Comparison of ENCODE assay signal across 8 cellular contexts in the genomic region with DNA sequence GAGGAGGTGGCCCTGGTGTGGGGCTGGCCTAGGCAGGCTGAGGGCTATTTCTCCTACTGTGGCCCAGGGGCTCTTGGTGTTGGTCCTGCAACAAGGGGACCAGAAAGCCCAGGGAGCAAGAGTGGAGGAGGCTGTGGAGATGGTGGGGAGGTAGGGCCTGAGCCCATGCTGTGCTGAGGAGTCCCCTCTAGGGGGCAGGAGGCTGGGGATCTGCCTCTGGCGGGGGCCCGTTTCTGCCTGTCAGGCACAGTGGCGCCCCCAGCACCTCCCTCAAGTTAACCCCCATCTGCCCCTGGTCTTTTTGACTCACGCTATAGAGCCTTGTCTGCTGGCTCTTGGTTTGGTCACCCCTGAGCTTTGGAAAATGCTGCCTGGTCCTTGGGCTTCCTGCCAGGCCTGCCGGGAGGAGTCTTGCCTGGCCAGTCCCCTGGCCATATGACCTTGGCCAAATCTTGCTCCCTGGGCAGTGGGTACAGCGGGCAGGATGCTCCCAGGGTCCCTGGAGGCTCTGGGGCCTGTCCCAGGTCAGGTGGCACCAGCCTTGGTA. TPM values are rescaled to one million over a fixed set of nuclear protein-coding genes. Genes with fewer than 3 reads are reported as not detected.
A peak's percentile ranks its signal among the peaks of the same experiment; 100 is the strongest.
DNase-seq lines count a peak whose midpoint lies in the region; ATAC-seq and TF ChIP-seq lines count a peak whose summit lies in the region.

No MANE protein-coding gene starts in this region.

- H3K4me3 Mint-ChIP-seq in chondrocyte (ENCODE audit: unreplicated experiment) (peak overlapping the region; percentile 16), progenitor cell of endocrine pancreas (ENCODE audit: low read depth) (no peak overlapping the region)

- no peaks in the 10 kb centered on the region for H3K9me3 Mint-ChIP-seq in chondrocyte (ENCODE audit: low read depth)
- H3K9me3 Mint-ChIP-seq in progenitor cell of endocrine pancreas (ENCODE audit: low read depth), result no peaks in the 10 kb centered on the region

- DNase-seq in GM12864 (ENCODE audit: low read depth) (no peak), MV-4-11 (lab: John Stamatoyannopoulos, UW) (peak; percentile 28), chondrocyte (ENCODE audit: low spot score) (no peak), progenitor cell of endocrine pancreas (ENCODE audit: low spot score, unreplicated experiment) (no peak), NCI-H128 (lab: John Stamatoyannopoulos, UW; ENCODE audit: unreplicated experiment) (no peak), NK-92 (lab: John Stamatoyannopoulos, UW; ENCODE audit: unreplicated experiment) (no peak)

- ATAC-seq in HG03565 (IDR thresholded peaks at IDR 0.05; ENCODE audit: unreplicated experiment) (no peak), HG03460 (IDR thresholded peaks at IDR 0.05; ENCODE audit: unreplicated experiment) (no peak)

- H3K27ac Mint-ChIP-seq in chondrocyte (ENCODE audit: unreplicated experiment) (peak overlapping the region; percentile 81), progenitor cell of endocrine pancreas (no peak overlapping the region)

- H3K4me3 ChIP-seq in GM12864 (ENCODE audit: low read depth, low read length), result no peak overlapping the region

- H3K27me3 Mint-ChIP-seq in chondrocyte (ENCODE audit: low read depth) (no peaks in the 10 kb centered on the region), progenitor cell of endocrine pancreas (peaks cover 4% of the 10 kb centered on the region)

- H3K4me1 Mint-ChIP-seq in chondrocyte (ENCODE audit: low read depth) (peaks cover 82% of the 10 kb centered on the region), progenitor cell of endocrine pancreas (ENCODE audit: low read depth) (peaks cover 37% of the 10 kb centered on the region)

- H3K36me3 Mint-ChIP-seq in chondrocyte (ENCODE audit: low read depth), result no peaks in the 10 kb centered on the region
- H3K36me3 Mint-ChIP-seq in progenitor cell of endocrine pancreas (ENCODE audit: insufficient read depth), result peaks cover 4% of the 10 kb centered on the region

- TF ChIP-seq CTCF in GM12864 (IDR thresholded peaks at IDR 0.05; ENCODE audit: low read depth, low read length, missing control alignments) (peak; percentile 59), chondrocyte (IDR thresholded peaks at IDR 0.05) (peak; percentile 74), progenitor cell of endocrine pancreas (IDR thresholded peaks at IDR 0.05; ENCODE audit: unreplicated experiment) (peak; percentile 42)

RNA-seq across cellular contexts. Expression of a gene that starts 5.9 kb away (rescaled TPM):
- 28.9 to 43.6 TPM (median 29.5 TPM) in 3 replicates for total RNA-seq in chondrocyte
- total RNA-seq in progenitor cell of endocrine pancreas, result 37.6 and 40.4 TPM in 2 replicates

RNA-seq across cellular contexts. Expression of a gene that starts 49.2 kb away (rescaled TPM):
- total RNA-seq in chondrocyte, result 27.6 to 33.0 TPM (median 28.4 TPM) in 3 replicates
- total RNA-seq in progenitor cell of endocrine pancreas, result 26.1 and 27.8 TPM in 2 replicates
